In the genomic region with DNA sequence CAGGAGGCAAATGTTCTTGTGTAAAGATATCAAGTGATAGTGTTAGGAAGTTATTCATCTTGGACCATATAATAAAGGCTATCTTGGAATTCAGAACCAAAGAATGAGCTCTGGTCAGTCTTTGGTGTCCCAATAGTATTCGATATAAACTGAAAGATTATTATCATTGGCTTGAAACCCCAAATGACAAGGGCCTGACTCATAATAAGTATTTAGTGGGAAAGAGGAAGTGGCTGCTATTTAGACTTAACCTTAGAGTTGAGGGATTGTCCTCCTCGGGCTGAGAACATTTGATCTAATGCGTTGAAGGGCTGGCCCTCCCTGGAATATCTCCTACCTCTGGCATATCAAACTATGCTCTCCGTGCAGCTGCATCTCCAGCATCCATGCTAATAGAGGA, we compare ENCODE assay signal across 14 cellular contexts.
DNase-seq lines count a peak whose midpoint lies in the region; ATAC-seq and TF ChIP-seq lines count a peak whose summit lies in the region.
"Had no signal": no experiment of that assay in that cellular context is flagged by ENCODE, and none has a peak within 500 bp of the region (broad histone marks: within the 10 kb centered on the region; RNA-seq: fewer than 3 reads in every experiment).

No MANE protein-coding gene starts in this region.

- H3K27me3 ChIP-seq in MG63, result no peaks in the 10 kb centered on the region
- H3K27me3 ChIP-seq in brain microvascular endothelial cell (replicated peaks), result no peaks in the 10 kb centered on the region
- H3K27me3 ChIP-seq in tibial nerve, result no peaks in the 10 kb centered on the region
- no peaks in the 10 kb centered on the region for H3K27me3 ChIP-seq in testis
- H3K27me3 ChIP-seq: colonic mucosa had no signal

- no peak for ATAC-seq in HG03280 (IDR thresholded peaks at IDR 0.05; ENCODE audit: unreplicated experiment)
- ATAC-seq: left ventricle myocardium superior had no signal

- in situ Hi-C loops in brain microvascular endothelial cell (cut with HindIII; ENCODE audit: low pct_ligation_motif_present, low sequenced_read_pairs), result no loop called here

- H3K36me3 ChIP-seq in MG63, result no peaks in the 10 kb centered on the region
- no peaks in the 10 kb centered on the region for H3K36me3 ChIP-seq in brain microvascular endothelial cell (replicated peaks)
- H3K36me3 ChIP-seq in tibial nerve, result no peaks in the 10 kb centered on the region
- no peaks in the 10 kb centered on the region for H3K36me3 ChIP-seq in testis (ENCODE audit: low read depth, missing control alignments)
- H3K36me3 ChIP-seq: colonic mucosa had no signal

- TF ChIP-seq EP300 in tibial nerve (IDR thresholded peaks at IDR 0.05), result no peak

- no peak overlapping the region for H3K4me3 ChIP-seq in AG10803 (ENCODE audit: low read length)
- H3K4me3 ChIP-seq in MG63, result no peak overlapping the region
- no peak overlapping the region for H3K4me3 ChIP-seq in brain microvascular endothelial cell (ENCODE audit: low read depth, low read length)
- H3K4me3 ChIP-seq in tibial nerve, result no peak overlapping the region
- H3K4me3 ChIP-seq in testis, result no peak overlapping the region
- H3K4me3 ChIP-seq: colonic mucosa had no signal

- no peak for TF ChIP-seq CTCF in AG10803 (conservative IDR thresholded peaks at IDR 0.05; ENCODE audit: low read length)
- TF ChIP-seq CTCF in brain microvascular endothelial cell (IDR thresholded peaks at IDR 0.05; ENCODE audit: low read depth, low read length, missing control alignments), result no peak
- TF ChIP-seq CTCF in tibial nerve (IDR thresholded peaks at IDR 0.05), result no peak
- TF ChIP-seq CTCF in testis (IDR thresholded peaks at IDR 0.05), result no peak

- intact Hi-C loops in testis (cut with DNase I; ENCODE audit: low total_unique reads), result no loop called here

- TF ChIP-seq POLR2A in tibial nerve (IDR thresholded peaks at IDR 0.05), result no peak
- no peak for TF ChIP-seq POLR2A in testis (IDR thresholded peaks at IDR 0.05)

- 33 to 37% methylated on average over 4 of the region's 4 CpGs for WGBS in tibial nerve, 2 donors
- 45 to 65% methylated on average over 4 of the region's 4 CpGs for WGBS in testis, 2 donors

- H3K9me3 ChIP-seq in MG63 (no peaks in the 10 kb centered on the region), tibial nerve (no peaks in the 10 kb centered on the region), testis (no peaks in the 10 kb centered on the region)
- H3K9me3 ChIP-seq: colonic mucosa had no signal

- no peaks in the 10 kb centered on the region for H3K4me1 ChIP-seq in tibial nerve
- H3K4me1 ChIP-seq in testis, result no peaks in the 10 kb centered on the region
- H3K4me1 ChIP-seq: colonic mucosa had no signal

- DNase-seq in AG10803 (ENCODE audit: low read depth) (peak; percentile 69), MG63 (peak; percentile 5), brain microvascular endothelial cell (peak; percentile 74), kidney tubule cell (ENCODE audit: low spot score) (peak; percentile 34), tibial nerve (ENCODE audit: low spot score in 2 of 2) (no peak), DMS114 treated with DMSO at 0.1 percent for 48 hours (lab: John Stamatoyannopoulos, UW; ENCODE audit: unreplicated experiment) (no peak), testis (no peak)
- DNase-seq: activated CD4-positive, alpha-beta T cell treated with anti-CD3 and anti-CD28 coated beads, Interleukin-2, amount 50 U/mL, for 48 hours; activated naive CD4-positive, alpha-beta T cell; colonic mucosa; left ventricle myocardium superior; NCI-H1694 had no signal

- H3K27ac ChIP-seq in brain microvascular endothelial cell, result peak overlapping the region; percentile 79
- no peak overlapping the region for H3K27ac ChIP-seq in tibial nerve
- no peak overlapping the region for H3K27ac ChIP-seq in testis
- H3K27ac ChIP-seq: C4-2B, colonic mucosa had no signal

Comparison
In these comparisons a context has a peak if more than half of its experiments do, and no peak if none do; other contexts are left out.
1. DNase-seq: peak in AG10803 (single experiment), MG63 (single experiment), brain microvascular endothelial cell (single experiment) and kidney tubule cell (single experiment); none in tibial nerve (0 of 2), DMS114 treated with DMSO at 0.1 percent for 48 hours (single experiment) and testis (single experiment).